30 cellular contexts compared by ENCODE assay signal in the genomic region with DNA sequence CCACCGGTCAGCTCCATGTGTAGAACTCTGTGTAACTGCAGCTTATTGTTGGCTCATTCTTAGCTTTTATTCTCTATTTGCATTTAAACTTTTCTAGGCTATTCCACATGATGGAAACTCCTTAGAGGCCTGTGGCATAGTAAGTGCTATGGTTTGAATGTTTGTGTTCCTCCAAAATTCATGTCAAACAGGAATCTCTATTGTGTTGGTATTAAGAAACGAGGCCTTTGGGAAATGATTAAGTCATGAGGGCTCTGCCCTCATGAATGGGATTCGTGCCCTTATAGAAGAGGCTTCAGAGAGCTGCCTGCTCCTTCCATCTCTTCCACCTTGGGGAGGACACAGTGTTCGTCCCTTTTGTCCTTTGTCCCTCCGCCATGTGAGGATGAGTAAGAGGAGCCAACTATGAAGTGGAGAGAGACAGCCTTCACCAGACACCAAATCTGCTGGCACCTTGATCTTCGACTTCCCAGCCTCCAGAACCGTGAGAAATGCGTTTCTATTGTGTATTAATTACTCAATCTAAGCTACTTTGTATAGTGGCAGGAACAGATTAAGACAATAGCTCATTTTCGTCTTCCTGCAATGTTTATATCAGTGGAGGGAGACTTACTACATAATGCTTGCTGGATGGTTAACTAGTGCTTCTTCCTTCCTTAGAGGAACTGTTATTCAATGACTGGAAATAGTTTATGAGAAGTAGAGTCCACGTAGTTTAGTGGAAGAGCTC.
"Had no signal": no experiment of that assay in that cellular context is flagged by ENCODE, and none has a peak within 500 bp of the region (broad histone marks: within the 10 kb centered on the region; RNA-seq: fewer than 3 reads in every experiment).

No MANE protein-coding gene starts in this region.

- DNase-seq: colonic mucosa; effector memory CD8-positive, alpha-beta T cell; foreskin keratinocyte; hypothalamus; immature natural killer cell; islet precursor cell; kidney glomerular epithelial cell; mammary epithelial cell; naive thymus-derived CD8-positive, alpha-beta T cell; nephron progenitor cell; occipital lobe; ovary; posterior cingulate gyrus; psoas muscle; right lobe of liver; stimulated activated CD4-positive, alpha-beta T cell treated with anti-CD3 and anti-CD28 coated beads, Interleukin-12 subunit alpha, Interleukin-12 subunit beta, amount 100 ng/mL, for 4 hours; stimulated activated CD4-positive, alpha-beta T cell treated with anti-CD3 and anti-CD28 coated beads, Interleukin-1b, Interleukin-23, amount 100 ng/mL, for 48 hours; stimulated activated CD4-positive, alpha-beta T cell treated with anti-CD3 and anti-CD28 coated beads, Interleukin-4, amount 100 ng/mL, for 1 hour; stimulated activated CD8-positive, alpha-beta memory T cell treated with anti-CD3 and anti-CD28 coated beads, Interleukin-4, amount 100 ng/mL, for 48 hours; stimulated activated naive CD4-positive, alpha-beta T cell; stimulated activated naive CD8-positive, alpha-beta T cell treated with anti-CD3 and anti-CD28 coated beads, Interleukin-15, amount 100 ng/mL, for 72 hours; transverse colon; upper lobe of right lung; uterus had no signal

- H3K4me3 Mint-ChIP-seq: central memory CD8-positive, alpha-beta T cell; effector memory CD8-positive, alpha-beta T cell; immature natural killer cell; nephron progenitor cell; stimulated activated naive CD8-positive, alpha-beta T cell treated with anti-CD3 and anti-CD28 coated beads, Interleukin-15, amount 100 ng/mL, for 72 hours had no signal

- H3K27ac Mint-ChIP-seq: effector memory CD8-positive, alpha-beta T cell; nephron progenitor cell had no signal

- H3K27me3 ChIP-seq: colonic mucosa, esophagus muscularis mucosa, foreskin keratinocyte, ovary, right lobe of liver, suprapubic skin, transverse colon, upper lobe of right lung, uterus had no signal

- FAIRE-seq: endometrium had no signal

- H3K4me2 ChIP-seq: smooth muscle cell had no signal

- H3K36me3 ChIP-seq: colonic mucosa, esophagus muscularis mucosa, ovary, right lobe of liver, suprapubic skin, transverse colon, upper lobe of right lung, uterus had no signal

- H3K9me3 ChIP-seq: colonic mucosa, esophagus muscularis mucosa, ovary, psoas muscle, right lobe of liver, suprapubic skin, transverse colon, upper lobe of right lung, uterus had no signal

- H3K4me1 ChIP-seq: colonic mucosa, foreskin keratinocyte, psoas muscle, right lobe of liver, suprapubic skin, transverse colon, upper lobe of right lung, uterus had no signal

- H3K9me3 Mint-ChIP-seq: central memory CD8-positive, alpha-beta T cell; effector memory CD8-positive, alpha-beta T cell; immature natural killer cell; nephron progenitor cell; stimulated activated naive CD8-positive, alpha-beta T cell treated with anti-CD3 and anti-CD28 coated beads, Interleukin-15, amount 100 ng/mL, for 72 hours had no signal

- H3K27ac ChIP-seq: colonic mucosa, epithelial cell of prostate, esophagus muscularis mucosa, foreskin keratinocyte, ovary, psoas muscle, right lobe of liver, suprapubic skin, transverse colon, upper lobe of right lung, uterus had no signal

- H3K4me3 ChIP-seq: colonic mucosa, esophagus muscularis mucosa, ovary, psoas muscle, right lobe of liver, smooth muscle cell, suprapubic skin, transverse colon, upper lobe of right lung, uterus had no signal

- ATAC-seq: effector memory CD8-positive, alpha-beta T cell; foreskin keratinocyte; naive thymus-derived CD8-positive, alpha-beta T cell; psoas muscle; right lobe of liver; stimulated activated naive CD8-positive, alpha-beta T cell treated with anti-CD3 and anti-CD28 coated beads, Interleukin-15, amount 100 ng/mL, for 72 hours; upper lobe of right lung had no signal

- H3K27me3 Mint-ChIP-seq: central memory CD8-positive, alpha-beta T cell; effector memory CD8-positive, alpha-beta T cell; naive thymus-derived CD8-positive, alpha-beta T cell; stimulated activated naive CD8-positive, alpha-beta T cell treated with anti-CD3 and anti-CD28 coated beads, Interleukin-15, amount 100 ng/mL, for 72 hours had no signal
